ENCODE assay signal across 7 cellular contexts in genomic region chr17:75130632-75131277, GRCh38. TPM values are rescaled to one million over a fixed set of nuclear protein-coding genes. Genes with fewer than 3 reads are reported as not detected.
DNase-seq lines count a peak whose midpoint lies in the region; ATAC-seq and TF ChIP-seq lines count a peak whose summit lies in the region.

No MANE protein-coding gene starts in this region.

- no peaks in the 10 kb centered on the region for H3K4me1 ChIP-seq in foreskin keratinocyte
- peaks cover 32 to 40% of the 10 kb centered on the region in 2 experiments for H3K4me1 ChIP-seq in neutrophil (ENCODE audit: control insufficient read depth in 1 of 2, insufficient read depth in 1 of 2, low read depth in 1 of 2, low read length in 1 of 2)
- peaks cover 26% of the 10 kb centered on the region for H3K4me1 ChIP-seq in vagina

- H3K27me3 Mint-ChIP-seq in activated naive CD4-positive, alpha-beta T cell treated with anti-CD3 and anti-CD28 coated beads, Interleukin-2, amount 10 ng/mL, durations not matched to agents 7 days and 5 days: no peaks in the 10 kb centered on the region

- peaks cover 36% of the 10 kb centered on the region for H3K4me1 Mint-ChIP-seq in activated naive CD4-positive, alpha-beta T cell treated with anti-CD3 and anti-CD28 coated beads, Interleukin-2, amount 10 ng/mL, durations not matched to agents 7 days and 5 days

- no peak for TF ChIP-seq POLR2A in vagina (IDR thresholded peaks at IDR 0.05)

- TF ChIP-seq CTCF in GM12874 (IDR thresholded peaks at IDR 0.05; ENCODE audit: insufficient read depth, low read depth, low read length): peak; percentile 64
- peak; percentile 79 for TF ChIP-seq CTCF in foreskin keratinocyte (conservative IDR thresholded peaks at IDR 0.05)
- peak; percentile 40 for TF ChIP-seq CTCF in neutrophil (IDR thresholded peaks at IDR 0.05)
- TF ChIP-seq CTCF in vagina (IDR thresholded peaks at IDR 0.05): peak in 1 of 3 experiments; percentile 22

- CTCF ChIA-PET in activated naive CD4-positive, alpha-beta T cell treated with anti-CD3 and anti-CD28 coated beads, Interleukin-2, amount 10 ng/mL, durations not matched to agents 7 days and 5 days (lab: Charles Lee): interaction anchor here (0.9 to 12.7 kb wide), 9 partner anchors 10 to 169 kb away, joined by 3 to 164 read pairs (median 5); no protein-coding TSS in a partner anchor

- H3K36me3 ChIP-seq in neutrophil (peaks cover 41% of the 10 kb centered on the region), vagina (peaks cover 0 to 6% of the 10 kb centered on the region in 2 donors)

- H3K27ac ChIP-seq in foreskin keratinocyte: peak overlapping the region; percentile 71
- peak overlapping the region; percentile 79 for H3K27ac ChIP-seq in neutrophil
- peak overlapping the region; percentile 73 for H3K27ac ChIP-seq in vagina

- DNase-seq in OCI-M1 (lab: John Stamatoyannopoulos, UW) (peak; percentile 83), foreskin keratinocyte (peak in 1 of 2 donors; percentile 62), vagina (ENCODE audit: extremely low spot score in 2 of 2) (no peak)
- peak; percentile 62 for DNase-seq in activated naive CD4-positive, alpha-beta T cell treated with anti-CD3 and anti-CD28 coated beads, Interleukin-2, amount 10 ng/mL, durations not matched to agents 7 days and 5 days

- no peaks in the 10 kb centered on the region for H3K9me3 Mint-ChIP-seq in activated naive CD4-positive, alpha-beta T cell treated with anti-CD3 and anti-CD28 coated beads, Interleukin-2, amount 10 ng/mL, durations not matched to agents 7 days and 5 days

- H3K4me3 Mint-ChIP-seq in activated naive CD4-positive, alpha-beta T cell treated with anti-CD3 and anti-CD28 coated beads, Interleukin-2, amount 10 ng/mL, durations not matched to agents 7 days and 5 days: peak overlapping the region; percentile 88

- peak overlapping the region; percentile 92 for H3K27ac Mint-ChIP-seq in activated naive CD4-positive, alpha-beta T cell treated with anti-CD3 and anti-CD28 coated beads, Interleukin-2, amount 10 ng/mL, durations not matched to agents 7 days and 5 days

- ATAC-seq in HG03439 (IDR thresholded peaks at IDR 0.05; ENCODE audit: unreplicated experiment): peak; percentile 4
- ATAC-seq in foreskin keratinocyte: peak; percentile 58

- H3K27me3 ChIP-seq in foreskin keratinocyte (no peaks in the 10 kb centered on the region), neutrophil (no peaks in the 10 kb centered on the region), vagina (no peaks in the 10 kb centered on the region)

- H3K4me3 ChIP-seq in neutrophil (ENCODE audit: low read depth in 1 of 2, low read length in 1 of 2) (peak overlapping the region; percentile 72 to 93), vagina (peak overlapping the region; percentile 61 to 69)

- H3K9me3 ChIP-seq in neutrophil (no peaks in the 10 kb centered on the region), vagina (no peaks in the 10 kb centered on the region)

- intact Hi-C loops in vagina (cut with DNase I): no loop called here

- H3K36me3 Mint-ChIP-seq in activated naive CD4-positive, alpha-beta T cell treated with anti-CD3 and anti-CD28 coated beads, Interleukin-2, amount 10 ng/mL, durations not matched to agents 7 days and 5 days: peaks cover 24% of the 10 kb centered on the region

RNA-seq across cellular contexts. Expression of gene NT5C, which starts 0.8 kb away (rescaled TPM):
- 76.5 and 76.8 TPM in 2 replicates for total RNA-seq in foreskin keratinocyte
- polyA plus RNA-seq in foreskin keratinocyte: 109 and 111 TPM in 2 replicates
- total RNA-seq in vagina: 98.5 TPM

RNA-seq across cellular contexts. Expression of gene ARMC7, which starts 21.0 kb away (rescaled TPM):
- total RNA-seq in foreskin keratinocyte (3.5 and 4.4 TPM in 2 replicates), vagina (12.8 TPM)
- polyA plus RNA-seq in foreskin keratinocyte: 5.8 and 6.5 TPM in 2 replicates

RNA-seq across cellular contexts. Expression of gene JPT1, which starts 23.6 kb away (rescaled TPM):
- total RNA-seq in foreskin keratinocyte (463 and 622 TPM in 2 replicates), vagina (48.1 TPM)
- 705 and 905 TPM in 2 replicates for polyA plus RNA-seq in foreskin keratinocyte

RNA-seq across cellular contexts. Expression of gene SLC16A5, which starts 43.0 kb away (rescaled TPM):
- total RNA-seq in foreskin keratinocyte (3.2 and 3.4 TPM in 2 replicates), vagina (26.8 TPM)
- polyA plus RNA-seq in foreskin keratinocyte: 2.0 and 2.2 TPM in 2 replicates

RNA-seq across cellular contexts. Expression of gene SUMO2, which starts 52.0 kb away (rescaled TPM):
- 284 and 299 TPM in 2 replicates for total RNA-seq in foreskin keratinocyte
- polyA plus RNA-seq in foreskin keratinocyte: 326 and 355 TPM in 2 replicates
- total RNA-seq in vagina: 63.6 TPM

Comparison
In these comparisons a context has a peak if more than half of its experiments do, and no peak if none do; other contexts are left out.
1. DNase-seq: peak in OCI-M1 (single experiment) and activated naive CD4-positive, alpha-beta T cell treated with anti-CD3 and anti-CD28 coated beads, Interleukin-2, amount 10 ng/mL, durations not matched to agents 7 days and 5 days (single experiment); none in vagina (0 of 2).
2. Peak in every context shown above with its lines, with median percentiles within 50 percentile points of each other: H3K27ac ChIP-seq.